In the genomic region with DNA sequence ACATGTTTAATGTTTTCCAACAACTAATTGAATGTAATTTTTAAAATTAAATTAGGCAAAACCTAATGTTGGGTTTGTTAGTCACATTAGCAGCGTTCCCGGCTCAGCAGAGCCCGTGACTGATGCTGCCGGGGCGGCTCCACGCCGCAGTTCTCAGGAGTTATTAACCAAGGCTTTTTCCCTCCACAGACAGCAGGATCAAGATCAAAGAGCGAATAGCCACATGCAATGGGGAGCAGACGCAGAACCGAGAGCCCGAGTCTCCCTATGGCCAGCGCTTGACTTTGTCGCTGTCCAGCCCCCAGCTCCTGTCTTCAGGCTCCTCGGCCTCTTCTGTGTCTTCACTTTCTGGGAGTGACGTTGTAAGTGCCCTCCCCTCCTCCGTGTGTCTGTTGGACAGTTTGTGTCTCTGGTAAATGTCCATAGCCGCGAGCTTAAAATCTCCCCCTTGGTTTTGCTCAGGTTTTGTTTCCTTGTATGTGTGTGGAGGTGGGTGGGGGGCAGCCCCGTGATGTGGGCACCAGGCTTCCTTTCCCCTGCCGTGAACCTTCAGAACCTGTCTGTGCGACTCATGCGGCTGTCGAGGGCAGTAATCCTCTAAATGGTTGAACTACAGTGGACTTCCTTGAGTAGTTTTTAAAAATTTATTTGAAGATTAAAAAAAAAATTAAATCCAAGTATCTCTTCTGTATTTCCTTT, we compare ENCODE assay signal across 16 cellular contexts.
"Had no signal": no experiment of that assay in that cellular context is flagged by ENCODE, and none has a peak within 500 bp of the region (broad histone marks: within the 10 kb centered on the region; RNA-seq: fewer than 3 reads in every experiment).

No MANE protein-coding gene starts in this region.

- H3K4me3 Mint-ChIP-seq: endodermal cell; naive thymus-derived CD8-positive, alpha-beta T cell had no signal

- H3K27me3 ChIP-seq: heart left ventricle, neutrophil, testis, tibial nerve had no signal

- H3K27ac Mint-ChIP-seq: endodermal cell had no signal

- H3K27me3 Mint-ChIP-seq: naive thymus-derived CD8-positive, alpha-beta T cell had no signal

- H3K4me3 ChIP-seq: coronary artery, heart left ventricle, mucosa of descending colon, testis, tibial nerve had no signal

- ATAC-seq: heart left ventricle; left colon; left ventricle myocardium superior; mucosa of descending colon; naive thymus-derived CD8-positive, alpha-beta T cell had no signal

- H3K4me1 Mint-ChIP-seq: endodermal cell had no signal

- H3K4me1 ChIP-seq: testis had no signal

- H3K27ac ChIP-seq: coronary artery, heart left ventricle, neutrophil, testis, tibial nerve had no signal

- DNase-seq: effector CD4-positive, alpha-beta T cell; endodermal cell; foreskin melanocyte; hippocampal formation; left colon; left ventricle myocardium superior; mucosa of descending colon; naive thymus-derived CD8-positive, alpha-beta T cell; small intestine; stimulated activated CD4-positive, alpha-beta T cell treated with anti-CD3 and anti-CD28 coated beads, Interleukin-2, amount 100 ng/mL, for 48 hours; stimulated activated naive CD4-positive, alpha-beta T cell treated with Interleukin-2 at 50 U/mL for 16 hours; testis had no signal

- H3K9me3 Mint-ChIP-seq: endodermal cell; naive thymus-derived CD8-positive, alpha-beta T cell had no signal

- H3K9me3 ChIP-seq: heart left ventricle, mucosa of descending colon, neutrophil, testis, tibial nerve had no signal
